ENCODE assay signal across 2 cellular contexts in genomic region chr12:120692524-120693033, GRCh38.
TF ChIP-seq lines count a peak whose summit lies in the region.

No MANE protein-coding gene starts in this region.

TF ChIP-seq in A549, 52 proteins besides CTCF, POLR2A, EP300 and RAD21 (continues in another document):
- peak; percentile 23 to 82; a peak in 2 of 5 replicates for TF ChIP-seq JUN (IDR thresholded peaks at IDR 0.05)
- no peak for TF ChIP-seq POLR2AphosphoS2 (conservative IDR thresholded peaks at IDR 0.05; ENCODE audit: low read length)
- TF ChIP-seq, protein P1, sequence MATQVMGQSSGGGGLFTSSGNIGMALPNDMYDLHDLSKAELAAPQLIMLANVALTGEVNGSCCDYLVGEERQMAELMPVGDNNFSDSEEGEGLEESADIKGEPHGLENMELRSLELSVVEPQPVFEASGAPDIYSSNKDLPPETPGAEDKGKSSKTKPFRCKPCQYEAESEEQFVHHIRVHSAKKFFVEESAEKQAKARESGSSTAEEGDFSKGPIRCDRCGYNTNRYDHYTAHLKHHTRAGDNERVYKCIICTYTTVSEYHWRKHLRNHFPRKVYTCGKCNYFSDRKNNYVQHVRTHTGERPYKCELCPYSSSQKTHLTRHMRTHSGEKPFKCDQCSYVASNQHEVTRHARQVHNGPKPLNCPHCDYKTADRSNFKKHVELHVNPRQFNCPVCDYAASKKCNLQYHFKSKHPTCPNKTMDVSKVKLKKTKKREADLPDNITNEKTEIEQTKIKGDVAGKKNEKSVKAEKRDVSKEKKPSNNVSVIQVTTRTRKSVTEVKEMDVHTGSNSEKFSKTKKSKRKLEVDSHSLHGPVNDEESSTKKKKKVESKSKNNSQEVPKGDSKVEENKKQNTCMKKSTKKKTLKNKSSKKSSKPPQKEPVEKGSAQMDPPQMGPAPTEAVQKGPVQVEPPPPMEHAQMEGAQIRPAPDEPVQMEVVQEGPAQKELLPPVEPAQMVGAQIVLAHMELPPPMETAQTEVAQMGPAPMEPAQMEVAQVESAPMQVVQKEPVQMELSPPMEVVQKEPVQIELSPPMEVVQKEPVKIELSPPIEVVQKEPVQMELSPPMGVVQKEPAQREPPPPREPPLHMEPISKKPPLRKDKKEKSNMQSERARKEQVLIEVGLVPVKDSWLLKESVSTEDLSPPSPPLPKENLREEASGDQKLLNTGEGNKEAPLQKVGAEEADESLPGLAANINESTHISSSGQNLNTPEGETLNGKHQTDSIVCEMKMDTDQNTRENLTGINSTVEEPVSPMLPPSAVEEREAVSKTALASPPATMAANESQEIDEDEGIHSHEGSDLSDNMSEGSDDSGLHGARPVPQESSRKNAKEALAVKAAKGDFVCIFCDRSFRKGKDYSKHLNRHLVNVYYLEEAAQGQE (IDR thresholded peaks at IDR 0.05): no peak
- TF ChIP-seq PBX3 (IDR thresholded peaks at IDR 0.05): peak; percentile 63; the same call in 1 of the 2 replicates
- peak; percentile 87 for TF ChIP-seq MAX (IDR thresholded peaks at IDR 0.05)
- peak in 1 of 2 experiments; percentile 29; a peak in 1 of 4 replicates for TF ChIP-seq CEBPB (IDR thresholded peaks at IDR 0.05)
- no peak for TF ChIP-seq HMGXB4 (CRISPR knock-in tag; IDR thresholded peaks at IDR 0.05; ENCODE audit: borderline replicate concordance)
- no peak for TF ChIP-seq EHMT2 (IDR thresholded peaks at IDR 0.05; ENCODE audit: low read depth)
- TF ChIP-seq ZNF302 (CRISPR knock-in tag; IDR thresholded peaks at IDR 0.05): no peak
- TF ChIP-seq RFX5 (IDR thresholded peaks at IDR 0.05): no peak
- TF ChIP-seq BCL3 (IDR thresholded peaks at IDR 0.05): no peak
- no peak for TF ChIP-seq HOXB13 (CRISPR knock-in tag; IDR thresholded peaks at IDR 0.05; ENCODE audit: low read depth)
- TF ChIP-seq, protein P2, sequence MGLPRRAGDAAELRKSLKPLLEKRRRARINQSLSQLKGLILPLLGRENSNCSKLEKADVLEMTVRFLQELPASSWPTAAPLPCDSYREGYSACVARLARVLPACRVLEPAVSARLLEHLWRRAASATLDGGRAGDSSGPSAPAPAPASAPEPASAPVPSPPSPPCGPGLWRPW (IDR thresholded peaks at IDR 0.05): no peak
- TF ChIP-seq ELK1 (IDR thresholded peaks at IDR 0.05; ENCODE audit: low read depth, low read length): no peak
- TF ChIP-seq SREBF2 (IDR thresholded peaks at IDR 0.05): no peak
- no peak for TF ChIP-seq TP53 (CRISPR knock-in tag; IDR thresholded peaks at IDR 0.05)
- no peak for TF ChIP-seq NFE2L2 (conservative IDR thresholded peaks at IDR 0.05; ENCODE audit: low read length)
- no peak for TF ChIP-seq TFCP2L1 (CRISPR knock-in tag; IDR thresholded peaks at IDR 0.05)
- TF ChIP-seq ATOH8 (CRISPR knock-in tag; IDR thresholded peaks at IDR 0.05; ENCODE audit: low read depth): no peak
- TF ChIP-seq EHF (CRISPR knock-in tag; IDR thresholded peaks at IDR 0.05): no peak

TF ChIP-seq in liver, 16 proteins besides CTCF, POLR2A, EP300 and RAD21:
- TF ChIP-seq SP1 (IDR thresholded peaks at IDR 0.05) (no peak), FOXA1 (IDR thresholded peaks at IDR 0.05) (no peak), RXRA (IDR thresholded peaks at IDR 0.05) (peak; percentile 64 to 83), FOXA2 (IDR thresholded peaks at IDR 0.05) (no peak), HNF4G (IDR thresholded peaks at IDR 0.05) (no peak), HNF4A (conservative IDR thresholded peaks at IDR 0.05) (peak; percentile 34 to 50), TAF1 (conservative IDR thresholded peaks at IDR 0.05) (no peak), YY1 (IDR thresholded peaks at IDR 0.05) (peak; percentile 49), ATF3 (IDR thresholded peaks at IDR 0.05) (no peak), NR2F2 (IDR thresholded peaks at IDR 0.05) (peak; percentile 26), JUND (IDR thresholded peaks at IDR 0.05) (peak in 1 of 2 donors; percentile 59), EGR1 (IDR thresholded peaks at IDR 0.05; ENCODE audit: low read depth in 2 of 2) (no peak), GABPA (IDR thresholded peaks at IDR 0.05 in 1 of 2, conservative IDR thresholded peaks at IDR 0.05 in 1 of 2) (peak in 1 of 2 donors; percentile 36), MAX (IDR thresholded peaks at IDR 0.05) (no peak)
- TF ChIP-seq, protein P3, sequence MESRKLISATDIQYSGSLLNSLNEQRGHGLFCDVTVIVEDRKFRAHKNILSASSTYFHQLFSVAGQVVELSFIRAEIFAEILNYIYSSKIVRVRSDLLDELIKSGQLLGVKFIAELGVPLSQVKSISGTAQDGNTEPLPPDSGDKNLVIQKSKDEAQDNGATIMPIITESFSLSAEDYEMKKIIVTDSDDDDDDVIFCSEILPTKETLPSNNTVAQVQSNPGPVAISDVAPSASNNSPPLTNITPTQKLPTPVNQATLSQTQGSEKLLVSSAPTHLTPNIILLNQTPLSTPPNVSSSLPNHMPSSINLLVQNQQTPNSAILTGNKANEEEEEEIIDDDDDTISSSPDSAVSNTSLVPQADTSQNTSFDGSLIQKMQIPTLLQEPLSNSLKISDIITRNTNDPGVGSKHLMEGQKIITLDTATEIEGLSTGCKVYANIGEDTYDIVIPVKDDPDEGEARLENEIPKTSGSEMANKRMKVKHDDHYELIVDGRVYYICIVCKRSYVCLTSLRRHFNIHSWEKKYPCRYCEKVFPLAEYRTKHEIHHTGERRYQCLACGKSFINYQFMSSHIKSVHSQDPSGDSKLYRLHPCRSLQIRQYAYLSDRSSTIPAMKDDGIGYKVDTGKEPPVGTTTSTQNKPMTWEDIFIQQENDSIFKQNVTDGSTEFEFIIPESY (IDR thresholded peaks at IDR 0.05): no peak
- TF ChIP-seq, protein P1 (IDR thresholded peaks at IDR 0.05): no peak
